In genomic region chr18:39184176-39184575, GRCh38 we compare ENCODE assay signal across 22 cellular contexts.
"Had no signal": no experiment of that assay in that cellular context is flagged by ENCODE, and none has a peak within 500 bp of the region (broad histone marks: within the 10 kb centered on the region; RNA-seq: fewer than 3 reads in every experiment).

No MANE protein-coding gene starts in this region.

- H3K36me3 Mint-ChIP-seq: immature natural killer cell; naive thymus-derived CD4-positive, alpha-beta T cell; stimulated activated naive B cell treated with anti-CD40 and anti-IgM and Interleukin-4, amounts not matched to agents 10 μg/mL and 1 μg/mL and 100 μg/mL, for 72 hours had no signal

- H3K27ac ChIP-seq: coronary artery, foreskin keratinocyte, psoas muscle, spleen, stomach, thoracic aorta, transverse colon had no signal

- H3K4me3 ChIP-seq: coronary artery, psoas muscle, spleen, stomach, thoracic aorta, transverse colon had no signal

- H3K27me3 ChIP-seq: foreskin keratinocyte, spleen, stomach, transverse colon had no signal

- H3K4me1 ChIP-seq: foreskin keratinocyte, psoas muscle, spleen, stomach, transverse colon had no signal

- DNase-seq: effector CD4-positive, alpha-beta T cell; endodermal cell; erythroblast; foreskin keratinocyte; immature natural killer cell; kidney; left cardiac atrium; mesendoderm; naive thymus-derived CD4-positive, alpha-beta T cell; nephron progenitor cell; psoas muscle; spleen; stimulated activated CD4-positive, alpha-beta T cell treated with anti-CD3 and anti-CD28 coated beads, Interleukin-15, amount 100 ng/mL, for 24 hours; stimulated activated CD4-positive, alpha-beta T cell treated with anti-CD3 and anti-CD28 coated beads, Interleukin-1b, Interleukin-23, amount 100 ng/mL, for 48 hours; stimulated activated CD4-positive, alpha-beta T cell treated with anti-CD3 and anti-CD28 coated beads, Interleukin-4, amount 100 ng/mL, for 24 hours; stimulated activated naive B cell treated with anti-CD40 and anti-IgM and Interleukin-4, amounts not matched to agents 10 μg/mL and 1 μg/mL and 100 μg/mL, for 72 hours; stomach; substantia nigra; transverse colon had no signal

- H3K36me3 ChIP-seq: spleen, stomach, thoracic aorta, transverse colon had no signal

- H3K4me3 Mint-ChIP-seq: endodermal cell; immature natural killer cell; naive thymus-derived CD4-positive, alpha-beta T cell; nephron progenitor cell; stimulated activated naive B cell treated with anti-CD40 and anti-IgM and Interleukin-4, amounts not matched to agents 10 μg/mL and 1 μg/mL and 100 μg/mL, for 72 hours had no signal

- H3K4me1 Mint-ChIP-seq: immature natural killer cell; naive thymus-derived CD4-positive, alpha-beta T cell; nephron progenitor cell; stimulated activated naive B cell treated with anti-CD40 and anti-IgM and Interleukin-4, amounts not matched to agents 10 μg/mL and 1 μg/mL and 100 μg/mL, for 72 hours had no signal

- ATAC-seq: foreskin keratinocyte; left cardiac atrium; naive thymus-derived CD4-positive, alpha-beta T cell; psoas muscle; sciatic nerve; stimulated activated naive B cell treated with anti-CD40 and anti-IgM and Interleukin-4, amounts not matched to agents 10 μg/mL and 1 μg/mL and 100 μg/mL, for 72 hours had no signal

- H3K9me3 Mint-ChIP-seq: endodermal cell, nephron progenitor cell had no signal

- H3K9me3 ChIP-seq: psoas muscle, stomach, thoracic aorta, transverse colon had no signal

- H3K27ac Mint-ChIP-seq: endodermal cell; immature natural killer cell; naive thymus-derived CD4-positive, alpha-beta T cell; nephron progenitor cell; stimulated activated naive B cell treated with anti-CD40 and anti-IgM and Interleukin-4, amounts not matched to agents 10 μg/mL and 1 μg/mL and 100 μg/mL, for 72 hours had no signal
